Comparison of ENCODE assay signal across 11 cellular contexts in genomic region chr5:169197343-169197742, GRCh38.
A peak's percentile ranks its signal among the peaks of the same experiment; 100 is the strongest.
DNase-seq lines count a peak whose midpoint lies in the region; ATAC-seq and TF ChIP-seq lines count a peak whose summit lies in the region.
"Had no signal": no experiment of that assay in that cellular context is flagged by ENCODE, and none has a peak within 500 bp of the region (broad histone marks: within the 10 kb centered on the region; RNA-seq: fewer than 3 reads in every experiment).

No MANE protein-coding gene starts in this region.

- ATAC-seq in left lung (peak; percentile 71), aorta (ENCODE audit: low FRiP score) (no peak), GM21723 (IDR thresholded peaks at IDR 0.05; ENCODE audit: unreplicated experiment) (no peak)
- ATAC-seq in CD4-positive, alpha-beta T cell (ENCODE audit: poor library complexity): no peak

- CTCF ChIA-PET in CD4-positive, alpha-beta T cell (lab: Charles Lee): no interaction called here
- CTCF ChIA-PET in activated CD4-positive, alpha-beta T cell treated with anti-CD3 and anti-CD28 coated beads, Interleukin-2, amount 10 ng/mL, durations not matched to agents 7 days and 5 days (lab: Charles Lee): no interaction called here

- H3K36me3 Mint-ChIP-seq in CD4-positive, alpha-beta T cell (ENCODE audit: low read depth): no peaks in the 10 kb centered on the region
- no peaks in the 10 kb centered on the region for H3K36me3 Mint-ChIP-seq in activated CD4-positive, alpha-beta T cell treated with anti-CD3 and anti-CD28 coated beads, Interleukin-2, amount 10 ng/mL, durations not matched to agents 7 days and 5 days (ENCODE audit: low read depth)

- H3K9me3 Mint-ChIP-seq in CD4-positive, alpha-beta T cell: peaks cover 6% of the 10 kb centered on the region
- peaks cover 4% of the 10 kb centered on the region for H3K9me3 Mint-ChIP-seq in activated CD4-positive, alpha-beta T cell treated with anti-CD3 and anti-CD28 coated beads, Interleukin-2, amount 10 ng/mL, durations not matched to agents 7 days and 5 days

- no peak overlapping the region for H3K27ac Mint-ChIP-seq in CD4-positive, alpha-beta T cell
- H3K27ac Mint-ChIP-seq in activated CD4-positive, alpha-beta T cell treated with anti-CD3 and anti-CD28 coated beads, Interleukin-2, amount 10 ng/mL, durations not matched to agents 7 days and 5 days: no peak overlapping the region

- no peak overlapping the region for H3K4me3 Mint-ChIP-seq in CD4-positive, alpha-beta T cell
- H3K4me3 Mint-ChIP-seq in activated CD4-positive, alpha-beta T cell treated with anti-CD3 and anti-CD28 coated beads, Interleukin-2, amount 10 ng/mL, durations not matched to agents 7 days and 5 days: no peak overlapping the region

- H3K9me3 ChIP-seq in left lung (peaks cover 0 to 6% of the 10 kb centered on the region in 2 donors), aorta (ENCODE audit: control insufficient read depth, low read length) (no peaks in the 10 kb centered on the region)
- H3K9me3 ChIP-seq in CD4-positive, alpha-beta T cell (ENCODE audit: control insufficient read depth, low read length): no peaks in the 10 kb centered on the region

- no peaks in the 10 kb centered on the region for H3K4me1 Mint-ChIP-seq in CD4-positive, alpha-beta T cell (ENCODE audit: low read depth)
- no peaks in the 10 kb centered on the region for H3K4me1 Mint-ChIP-seq in activated CD4-positive, alpha-beta T cell treated with anti-CD3 and anti-CD28 coated beads, Interleukin-2, amount 10 ng/mL, durations not matched to agents 7 days and 5 days

- H3K36me3 ChIP-seq in left lung (no peaks in the 10 kb centered on the region), aorta (ENCODE audit: control insufficient read depth in 1 of 2, insufficient read depth in 2 of 2, low read length in 1 of 2) (no peaks in the 10 kb centered on the region)

- H3K4me3 ChIP-seq in cardiac fibroblast (replicated peaks in 1 of 2; ENCODE audit: low read depth in 2 of 2, low read length in 2 of 2) (no peak overlapping the region), left lung (no peak overlapping the region), aorta (ENCODE audit: low read length in 2 of 2) (no peak overlapping the region)

- H3K4me1 ChIP-seq in left lung: no peaks in the 10 kb centered on the region
- peaks cover 0 to 13% of the 10 kb centered on the region in 2 donors for H3K4me1 ChIP-seq in aorta (ENCODE audit: control insufficient read depth in 1 of 2, insufficient read depth in 2 of 2, low read length in 2 of 2)

- WGBS in aorta, 2 donors: 32 to 46% methylated on average over 1 of the region's 1 CpG

- H3K27ac ChIP-seq in left lung (no peak overlapping the region), aorta (ENCODE audit: low read depth in 1 of 2, low read length in 2 of 2) (peak overlapping the region; percentile 33 to 49)
- no peak overlapping the region for H3K27ac ChIP-seq in CD4-positive, alpha-beta T cell (ENCODE audit: low read depth, low read length)

- TF ChIP-seq CTCF in cardiac fibroblast (IDR thresholded peaks at IDR 0.05; ENCODE audit: low read depth, low read length): no peak
- TF ChIP-seq CTCF in left lung (IDR thresholded peaks at IDR 0.05): no peak
- no peak for TF ChIP-seq CTCF in CD4-positive, alpha-beta T cell (IDR thresholded peaks at IDR 0.05)

- intact Hi-C loops in left lung (cut with DNase I) (no loop called here), aorta (cut with DNase I) (loop anchor here (5.0 kb wide), 2 partner anchors 100 to 210 kb away; no protein-coding TSS in a partner anchor)
- intact Hi-C loops in CD4-positive, alpha-beta T cell (cut with DNase I, micrococcal nuclease): no loop called here

- POLR2A ChIA-PET in CD4-positive, alpha-beta T cell (lab: Charles Lee): no interaction called here
- POLR2A ChIA-PET in activated CD4-positive, alpha-beta T cell treated with anti-CD3 and anti-CD28 coated beads, Interleukin-2, amount 10 ng/mL, durations not matched to agents 7 days and 5 days (lab: Charles Lee): no interaction called here

- H3K27me3 ChIP-seq in left lung (no peaks in the 10 kb centered on the region), aorta (ENCODE audit: control insufficient read depth in 1 of 2, insufficient read depth in 2 of 2, low read length in 1 of 2) (no peaks in the 10 kb centered on the region)
- H3K27me3 ChIP-seq in CD4-positive, alpha-beta T cell (ENCODE audit: control insufficient read depth, insufficient read depth, low read length): no peaks in the 10 kb centered on the region

- DNase-seq in SIG-M5 treated with dmso at 0.1 percent for 504 hours (lab: John Stamatoyannopoulos, UW; ENCODE audit: unreplicated experiment) (peak; percentile 6), SIG-M5 (lab: John Stamatoyannopoulos, UW) (no peak), cardiac fibroblast (ENCODE audit: low read depth in 2 of 2) (peak; percentile 21 to 36), left lung (no peak), aorta (no peak)
- no peak for DNase-seq in CD4-positive, alpha-beta T cell
- no peak for DNase-seq in activated CD4-positive, alpha-beta T cell treated with anti-CD3 and anti-CD28 coated beads, Interleukin-2, amount 10 ng/mL, durations not matched to agents 7 days and 5 days
- DNase-seq: DMS79 treated with DMSO at 0.1 percent for 48 hours; effector memory CD4-positive, alpha-beta T cell; KG1 had no signal

- no peaks in the 10 kb centered on the region for H3K27me3 Mint-ChIP-seq in CD4-positive, alpha-beta T cell
- H3K27me3 Mint-ChIP-seq in activated CD4-positive, alpha-beta T cell treated with anti-CD3 and anti-CD28 coated beads, Interleukin-2, amount 10 ng/mL, durations not matched to agents 7 days and 5 days: no peaks in the 10 kb centered on the region

Comparison
In these comparisons a context has a peak if more than half of its experiments do, and no peak if none do; other contexts are left out.
1. DNase-seq: peak in SIG-M5 treated with dmso at 0.1 percent for 504 hours (single experiment) and cardiac fibroblast (2 of 2); none in SIG-M5 (single experiment), left lung (0 of 2), aorta (0 of 2), CD4-positive, alpha-beta T cell (0 of 10) and activated CD4-positive, alpha-beta T cell treated with anti-CD3 and anti-CD28 coated beads, Interleukin-2, amount 10 ng/mL, durations not matched to agents 7 days and 5 days (single experiment).
2. H3K27ac ChIP-seq: peak in aorta (2 of 2); none in left lung (0 of 2) and CD4-positive, alpha-beta T cell (single experiment).
3. intact Hi-C loops: an anchor here in aorta (5.0 kb wide); none called in left lung and CD4-positive, alpha-beta T cell.